3 cellular contexts compared by ENCODE assay signal in the genomic region with DNA sequence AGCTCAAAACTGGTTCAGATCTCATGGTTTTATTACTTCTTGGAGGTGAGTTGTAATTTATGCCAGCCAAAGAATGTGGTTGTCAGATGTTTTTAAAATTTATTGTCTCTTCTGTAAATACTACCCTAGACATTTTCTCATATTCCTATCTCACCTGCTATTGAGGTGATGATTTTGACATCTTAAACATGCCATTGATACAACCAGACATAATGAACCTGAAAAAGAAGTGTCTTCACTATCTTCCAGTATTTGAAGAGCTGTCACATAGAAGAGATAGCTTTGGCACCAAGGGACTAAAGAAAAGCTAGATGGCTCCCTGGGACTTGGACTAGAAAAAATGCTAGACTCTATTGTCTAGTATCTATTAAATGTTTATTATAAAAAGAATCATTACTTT.
"Had no signal": no experiment of that assay in that cellular context is flagged by ENCODE, and none has a peak within 500 bp of the region (broad histone marks: within the 10 kb centered on the region; RNA-seq: fewer than 3 reads in every experiment).

No MANE protein-coding gene starts in this region.

- H3K4me3 ChIP-seq: GM12878 had no signal

- DNase-seq: GDM1, GF-D8 had no signal

- ATAC-seq: GM12878 had no signal
